Comparison of ENCODE assay signal across 10 cellular contexts in the genomic region with DNA sequence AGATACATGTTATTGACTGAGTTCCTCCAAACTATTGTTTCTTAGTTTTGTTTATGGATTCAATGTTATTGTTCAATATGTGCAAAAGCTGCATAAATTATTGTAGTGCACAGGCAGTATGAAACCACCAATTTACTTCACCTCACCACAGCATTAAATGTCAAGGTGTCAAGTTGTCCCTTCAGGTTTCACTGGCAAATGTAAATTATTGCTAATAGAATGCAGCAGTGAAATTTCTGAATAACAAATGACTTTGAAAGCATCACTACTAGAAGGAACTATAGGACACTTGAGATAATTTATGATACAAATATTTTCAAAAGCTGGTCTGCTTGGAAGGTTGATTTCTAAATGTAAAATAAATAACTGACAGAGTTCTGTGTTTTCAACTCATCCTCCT.
ATAC-seq and TF ChIP-seq lines count a peak whose summit lies in the region.
"Had no signal": no experiment of that assay in that cellular context is flagged by ENCODE, and none has a peak within 500 bp of the region (broad histone marks: within the 10 kb centered on the region; RNA-seq: fewer than 3 reads in every experiment).

No MANE protein-coding gene starts in this region.

- TF ChIP-seq EP300 in neural cell (conservative IDR thresholded peaks at IDR 0.05; ENCODE audit: poor library complexity, severe bottlenecking), result peak; percentile 94

- H3K9me2 ChIP-seq in neural cell (ENCODE audit: insufficient read depth, low read length), result no peaks in the 10 kb centered on the region

- no peaks in the 10 kb centered on the region for H3K36me3 ChIP-seq in neural cell (ENCODE audit: insufficient read depth, low read length)
- H3K36me3 ChIP-seq: BE2C; BLaER1; BLaER1 treated with 17β-estradiol and CSF1 and Interleukin-3, amounts not matched to agents 10 nM and 100 nM had no signal

- no peaks in the 10 kb centered on the region for H3K79me2 ChIP-seq in neural cell (replicated peaks; ENCODE audit: insufficient read depth, low read length)

- no peak overlapping the region for H3K4me2 ChIP-seq in neural cell (ENCODE audit: low read length)
- H3K4me2 ChIP-seq: A549; BLaER1; BLaER1 treated with 17β-estradiol and CSF1 and Interleukin-3, amounts not matched to agents 10 nM and 100 nM had no signal

- no peak for ATAC-seq in GM19397 (IDR thresholded peaks at IDR 0.05; ENCODE audit: unreplicated experiment)
- ATAC-seq: A549; CD8-positive, alpha-beta T cell had no signal

- no peak for TF ChIP-seq RAD21 in neural cell (conservative IDR thresholded peaks at IDR 0.05)

- TF ChIP-seq CTCF in neural cell (IDR thresholded peaks at IDR 0.05; ENCODE audit: poor library complexity, severe bottlenecking), result no peak

- no peak overlapping the region for H2AFZ ChIP-seq in neural cell (ENCODE audit: low read depth, low read length)

- H3F3A ChIP-seq in neural cell (ENCODE audit: insufficient read depth, low read length, poor library complexity, severe bottlenecking), result no peaks in the 10 kb centered on the region

- H3K27ac ChIP-seq in neural cell (ENCODE audit: low read length), result peak overlapping the region; percentile 43
- H3K27ac ChIP-seq: 22Rv1; A549; BLaER1; BLaER1 treated with 17β-estradiol and CSF1 and Interleukin-3, amounts not matched to agents 10 nM and 100 nM; C4-2B had no signal

- H3K9me3 ChIP-seq in neural cell (ENCODE audit: low read length), result no peaks in the 10 kb centered on the region
- H3K9me3 ChIP-seq: BE2C; BLaER1; BLaER1 treated with 17β-estradiol and CSF1 and Interleukin-3, amounts not matched to agents 10 nM and 100 nM; Caco-2 had no signal

- no peaks in the 10 kb centered on the region for H3K27me3 ChIP-seq in neural cell (ENCODE audit: insufficient read depth, low read depth, low read length)
- H3K27me3 ChIP-seq: BE2C; BLaER1; BLaER1 treated with 17β-estradiol and CSF1 and Interleukin-3, amounts not matched to agents 10 nM and 100 nM had no signal

- H3K4me3 ChIP-seq in neural cell (ENCODE audit: low read length), result no peak overlapping the region
- H3K4me3 ChIP-seq: A549; BLaER1; BLaER1 treated with 17β-estradiol and CSF1 and Interleukin-3, amounts not matched to agents 10 nM and 100 nM had no signal

- no peaks in the 10 kb centered on the region for H4K20me1 ChIP-seq in neural cell (ENCODE audit: insufficient read depth)
- H4K20me1 ChIP-seq: BLaER1; BLaER1 treated with 17β-estradiol and CSF1 and Interleukin-3, amounts not matched to agents 10 nM and 100 nM had no signal

- no peak overlapping the region for H3K9ac ChIP-seq in neural cell (ENCODE audit: low read length)
- H3K9ac ChIP-seq: BLaER1; BLaER1 treated with 17β-estradiol and CSF1 and Interleukin-3, amounts not matched to agents 10 nM and 100 nM had no signal

TF ChIP-seq in neural cell, 6 proteins besides CTCF, POLR2A, EP300 and RAD21:
- peak; percentile 34 for TF ChIP-seq POLR2AphosphoS5 (IDR thresholded peaks at IDR 0.05)
- TF ChIP-seq TAF1 (IDR thresholded peaks at IDR 0.05; ENCODE audit: low read depth), result no peak
